Comparison of ENCODE assay signal across 30 cellular contexts in the genomic region with DNA sequence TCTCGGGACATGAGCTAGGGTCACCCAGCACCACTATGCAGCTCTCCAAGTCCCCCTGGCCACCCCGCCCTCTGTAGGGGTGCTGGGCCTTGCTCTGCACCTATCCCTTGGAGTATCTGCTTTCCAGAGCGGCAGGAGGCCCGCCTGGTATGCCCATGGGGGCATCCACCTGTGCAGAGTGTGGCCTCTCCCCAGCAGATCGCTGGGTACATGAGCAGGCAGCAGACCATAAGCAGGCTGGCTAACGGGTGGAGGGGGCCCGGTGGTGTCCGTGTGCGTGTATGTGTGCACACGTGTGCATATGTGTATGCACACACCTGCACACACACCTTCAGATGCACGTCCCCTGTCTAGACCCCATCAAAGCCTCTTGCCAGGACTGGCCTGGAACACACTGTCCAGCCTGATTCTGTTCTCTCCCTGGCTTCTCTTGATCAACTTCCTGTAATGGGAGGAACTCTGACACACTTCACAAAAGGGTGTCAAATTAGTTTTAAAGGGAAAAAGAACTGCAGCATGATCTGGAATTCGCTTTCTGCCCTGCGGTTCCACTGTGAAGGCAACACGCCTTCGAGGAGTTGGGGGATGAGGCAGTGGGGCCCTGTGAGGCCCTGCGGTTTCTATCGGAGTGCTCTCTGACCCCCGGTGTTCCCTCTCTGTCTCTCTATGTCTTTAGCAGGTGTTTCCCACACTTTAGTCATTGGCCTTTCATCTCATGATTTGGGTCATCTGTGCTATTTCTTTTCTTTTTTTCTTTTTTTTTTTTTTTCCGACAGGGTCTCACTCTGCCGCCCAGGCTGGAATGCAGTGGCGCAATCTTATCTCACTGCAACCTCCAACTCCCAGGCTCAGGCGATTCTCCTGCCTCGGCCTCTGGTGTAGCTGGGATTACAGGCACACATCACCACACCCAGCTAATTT. TPM values are rescaled to one million over a fixed set of nuclear protein-coding genes. Genes with fewer than 3 reads are reported as not detected.
A peak's percentile ranks its signal among the peaks of the same experiment; 100 is the strongest.
DNase-seq lines count a peak whose midpoint lies in the region; ATAC-seq and TF ChIP-seq lines count a peak whose summit lies in the region.
"Had no signal": no experiment of that assay in that cellular context is flagged by ENCODE, and none has a peak within 500 bp of the region (broad histone marks: within the 10 kb centered on the region; RNA-seq: fewer than 3 reads in every experiment).

No MANE protein-coding gene starts in this region.

- DNase-seq in CD4-positive, CD25-positive, alpha-beta regulatory T cell = no peak
- DNase-seq in NCI-H226 (peak; percentile 89), kidney glomerular epithelial cell (lab: John Stamatoyannopoulos, UW) (no peak)
- no peak for DNase-seq in effector memory CD8-positive, alpha-beta T cell
- no peak for DNase-seq in activated T-cell treated with anti-CD3 and anti-CD28 coated beads, Interleukin-2, amount 50 U/mL, for 4 hours
- DNase-seq: activated CD4-positive, alpha-beta T cell treated with anti-CD3 and anti-CD28 coated beads, Interleukin-2, amount 50 U/mL, for 4 hours; activated CD4-positive, CD25-positive, alpha-beta regulatory T cell; activated naive CD4-positive, alpha-beta T cell treated with anti-CD3 and anti-CD28 coated beads, Interleukin-2, amount 10 ng/mL, durations not matched to agents 7 days and 5 days; amniotic stem cell; esophagus squamous epithelium; gastrocnemius medialis; left ventricle myocardium inferior; midbrain; MV-4-11; naive thymus-derived CD4-positive, alpha-beta T cell; NCI-H1436 treated with DMSO at 0.1 percent for 48 hours; NCI-H2107; NCI-H446; ovary; retina; SHP77 treated with DMSO at 0.1 percent for 48 hours; stimulated activated CD4-positive, alpha-beta T cell treated with anti-CD3 and anti-CD28 coated beads, Interleukin-2, amount 100 ng/mL, for 24 hours; SW 1271 had no signal

- no peaks in the 10 kb centered on the region for H3K27me3 ChIP-seq in CD4-positive, CD25-positive, alpha-beta regulatory T cell (ENCODE audit: control insufficient read depth, insufficient read depth, low read length)
- H3K27me3 ChIP-seq in neutrophil = no peaks in the 10 kb centered on the region
- H3K27me3 ChIP-seq: cardiac muscle cell, hepatocyte, ovary had no signal

- H3K4me3 ChIP-seq in CD4-positive, CD25-positive, alpha-beta regulatory T cell (ENCODE audit: low read depth, low read length) = no peak overlapping the region
- H3K4me3 ChIP-seq in neutrophil (ENCODE audit: low read depth in 1 of 2, low read length in 1 of 2) = no peak overlapping the region
- H3K4me3 ChIP-seq: cardiac muscle cell, esophagus squamous epithelium, gastrocnemius medialis, hepatocyte, left ventricle myocardium inferior, ovary, smooth muscle cell had no signal

- peaks cover 13% of the 10 kb centered on the region for H3K36me3 ChIP-seq in CD4-positive, CD25-positive, alpha-beta regulatory T cell (ENCODE audit: control insufficient read depth, insufficient read depth, low read length)
- H3K36me3 ChIP-seq in neutrophil = peaks cover 20% of the 10 kb centered on the region
- H3K36me3 ChIP-seq: cardiac muscle cell, esophagus squamous epithelium, gastrocnemius medialis, left ventricle myocardium inferior, ovary had no signal

- no peaks in the 10 kb centered on the region for H3K9me3 Mint-ChIP-seq in CD4-positive, CD25-positive, alpha-beta regulatory T cell
- peaks cover 0 to 3% of the 10 kb centered on the region in 2 donors for H3K9me3 Mint-ChIP-seq in effector memory CD8-positive, alpha-beta T cell
- no peaks in the 10 kb centered on the region for H3K9me3 Mint-ChIP-seq in activated T-cell treated with anti-CD3 and anti-CD28 coated beads, Interleukin-2, amount 50 U/mL, for 4 hours
- H3K9me3 Mint-ChIP-seq: activated naive CD4-positive, alpha-beta T cell treated with anti-CD3 and anti-CD28 coated beads, Interleukin-2, amount 10 ng/mL, durations not matched to agents 7 days and 5 days; dendritic cell treated with granulocyte-macrophage colony-stimulating factor and Interleukin-4, amounts not matched to agents 40 ng/mL and 50 ng/mL, for 4 days; naive thymus-derived CD4-positive, alpha-beta T cell had no signal

- no peak overlapping the region for H3K4me3 Mint-ChIP-seq in CD4-positive, CD25-positive, alpha-beta regulatory T cell
- no peak overlapping the region for H3K4me3 Mint-ChIP-seq in effector memory CD8-positive, alpha-beta T cell
- no peak overlapping the region for H3K4me3 Mint-ChIP-seq in activated T-cell treated with anti-CD3 and anti-CD28 coated beads, Interleukin-2, amount 50 U/mL, for 4 hours
- H3K4me3 Mint-ChIP-seq: activated naive CD4-positive, alpha-beta T cell treated with anti-CD3 and anti-CD28 coated beads, Interleukin-2, amount 10 ng/mL, durations not matched to agents 7 days and 5 days; dendritic cell treated with granulocyte-macrophage colony-stimulating factor and Interleukin-4, amounts not matched to agents 40 ng/mL and 50 ng/mL, for 4 days had no signal

- H3K9me3 ChIP-seq in CD4-positive, CD25-positive, alpha-beta regulatory T cell (ENCODE audit: control insufficient read depth in 2 of 2, low read length in 2 of 2) = no peaks in the 10 kb centered on the region
- no peaks in the 10 kb centered on the region for H3K9me3 ChIP-seq in neutrophil
- H3K9me3 ChIP-seq: esophagus squamous epithelium, gastrocnemius medialis, left ventricle myocardium inferior, ovary had no signal

- H3K27ac ChIP-seq in CD4-positive, CD25-positive, alpha-beta regulatory T cell (ENCODE audit: insufficient read depth, low read length, poor library complexity, severe bottlenecking) = no peak overlapping the region
- H3K27ac ChIP-seq in neutrophil = peak overlapping the region; percentile 34
- H3K27ac ChIP-seq: cardiac muscle cell, esophagus squamous epithelium, gastrocnemius medialis, hepatocyte, left ventricle myocardium inferior, ovary had no signal

- peak overlapping the region in 2 of 3 donors; percentile 20 to 26 for H3K27ac Mint-ChIP-seq in CD4-positive, CD25-positive, alpha-beta regulatory T cell
- peak overlapping the region; percentile 75 to 89 for H3K27ac Mint-ChIP-seq in effector memory CD8-positive, alpha-beta T cell
- H3K27ac Mint-ChIP-seq: activated naive CD4-positive, alpha-beta T cell treated with anti-CD3 and anti-CD28 coated beads, Interleukin-2, amount 10 ng/mL, durations not matched to agents 7 days and 5 days; dendritic cell treated with granulocyte-macrophage colony-stimulating factor and Interleukin-4, amounts not matched to agents 40 ng/mL and 50 ng/mL, for 4 days had no signal

- H3K36me3 Mint-ChIP-seq in CD4-positive, CD25-positive, alpha-beta regulatory T cell = no peaks in the 10 kb centered on the region
- H3K36me3 Mint-ChIP-seq in effector memory CD8-positive, alpha-beta T cell (ENCODE audit: insufficient read depth) = peaks cover 38% of the 10 kb centered on the region
- peaks cover 4% of the 10 kb centered on the region for H3K36me3 Mint-ChIP-seq in activated T-cell treated with anti-CD3 and anti-CD28 coated beads, Interleukin-2, amount 50 U/mL, for 4 hours (ENCODE audit: insufficient read depth)

- ATAC-seq in CD4-positive, CD25-positive, alpha-beta regulatory T cell (ENCODE audit: low read depth in 2 of 2) = no peak
- ATAC-seq in effector memory CD8-positive, alpha-beta T cell (replicated peaks) = no peak
- no peak for ATAC-seq in GM19463 (IDR thresholded peaks at IDR 0.05; ENCODE audit: unreplicated experiment)
- ATAC-seq in HG02970 (IDR thresholded peaks at IDR 0.05; ENCODE audit: low FRiP score, unreplicated experiment) = no peak
- ATAC-seq in activated T-cell treated with anti-CD3 and anti-CD28 coated beads, Interleukin-2, amount 50 U/mL, for 4 hours = no peak
- ATAC-seq: gastrocnemius medialis; naive thymus-derived CD4-positive, alpha-beta T cell had no signal

- H3K27me3 Mint-ChIP-seq in CD4-positive, CD25-positive, alpha-beta regulatory T cell = no peaks in the 10 kb centered on the region
- no peaks in the 10 kb centered on the region for H3K27me3 Mint-ChIP-seq in effector memory CD8-positive, alpha-beta T cell
- no peaks in the 10 kb centered on the region for H3K27me3 Mint-ChIP-seq in activated T-cell treated with anti-CD3 and anti-CD28 coated beads, Interleukin-2, amount 50 U/mL, for 4 hours (ENCODE audit: low read depth)
- H3K27me3 Mint-ChIP-seq: activated naive CD4-positive, alpha-beta T cell treated with anti-CD3 and anti-CD28 coated beads, Interleukin-2, amount 10 ng/mL, durations not matched to agents 7 days and 5 days; dendritic cell treated with granulocyte-macrophage colony-stimulating factor and Interleukin-4, amounts not matched to agents 40 ng/mL and 50 ng/mL, for 4 days; naive thymus-derived CD4-positive, alpha-beta T cell had no signal

- H3K4me1 Mint-ChIP-seq in CD4-positive, CD25-positive, alpha-beta regulatory T cell = peaks cover 0 to 25% (median 8%) of the 10 kb centered on the region in 4 donors
- H3K4me1 Mint-ChIP-seq in effector memory CD8-positive, alpha-beta T cell (ENCODE audit: low read depth in 2 of 2) = peaks cover 31 to 39% of the 10 kb centered on the region in 2 donors
- peaks cover 13% of the 10 kb centered on the region for H3K4me1 Mint-ChIP-seq in activated T-cell treated with anti-CD3 and anti-CD28 coated beads, Interleukin-2, amount 50 U/mL, for 4 hours (ENCODE audit: low read depth)

- no peaks in the 10 kb centered on the region for H3K4me1 ChIP-seq in CD4-positive, CD25-positive, alpha-beta regulatory T cell (ENCODE audit: control insufficient read depth, insufficient read depth, low read length, poor library complexity, severe bottlenecking)
- peaks cover 7 to 14% of the 10 kb centered on the region in 2 experiments for H3K4me1 ChIP-seq in neutrophil (ENCODE audit: control insufficient read depth in 1 of 2, insufficient read depth in 1 of 2, low read depth in 1 of 2, low read length in 1 of 2)
- H3K4me1 ChIP-seq: esophagus squamous epithelium had no signal

- TF ChIP-seq CTCF in neutrophil (IDR thresholded peaks at IDR 0.05) = no peak

RNA-seq across cellular contexts. Expression of gene NPHP4, which starts 17.2 kb away (rescaled TPM):
- 13.2 TPM for total RNA-seq in CD4-positive, CD25-positive, alpha-beta regulatory T cell
- polyA plus RNA-seq in CD4-positive, CD25-positive, alpha-beta regulatory T cell = 1 to 10 TPM in 1 of 4 donors, under 1 TPM in 3; 0.29 to 1.2 (median 0.74) TPM
- total RNA-seq in activated T-cell treated with anti-CD3 and anti-CD28 coated beads, Interleukin-2, amount 50 U/mL, for 4 hours = 1 to 10 TPM; 7.0 to 9.3 (median 7.1) TPM

RNA-seq across cellular contexts. Expression of gene KCNAB2, which starts 36.3 kb away (rescaled TPM):
- 244 TPM for total RNA-seq in CD4-positive, CD25-positive, alpha-beta regulatory T cell
- polyA plus RNA-seq in CD4-positive, CD25-positive, alpha-beta regulatory T cell = 10 to 100 TPM; 21.2 to 28.6 (median 26.5) TPM
- 100 to 1,000 TPM; 199 to 230 (median 202) TPM for total RNA-seq in activated T-cell treated with anti-CD3 and anti-CD28 coated beads, Interleukin-2, amount 50 U/mL, for 4 hours
